8 cellular contexts compared by ENCODE assay signal in genomic region chr1:160675641-160676410, GRCh38. TPM values are rescaled to one million over a fixed set of nuclear protein-coding genes. Genes with fewer than 3 reads are reported as not detected.
DNase-seq lines count a peak whose midpoint lies in the region; ATAC-seq and TF ChIP-seq lines count a peak whose summit lies in the region.

No MANE protein-coding gene starts in this region.

- H3K9me3 ChIP-seq in right lobe of liver = no peaks in the 10 kb centered on the region

- no peak for TF ChIP-seq POLR2A in right lobe of liver (IDR thresholded peaks at IDR 0.05)

- TF ChIP-seq CTCF in coronary artery (IDR thresholded peaks at IDR 0.05) = peak; percentile 72
- TF ChIP-seq CTCF in right lobe of liver (IDR thresholded peaks at IDR 0.05) = peak; percentile 59 to 90 (median 81)

- DNase-seq in DMS153 treated with DMSO at 0.1 percent for 48 hours (lab: John Stamatoyannopoulos, UW; ENCODE audit: unreplicated experiment) = peak; percentile 60
- no peak for DNase-seq in DMS153 (lab: John Stamatoyannopoulos, UW)
- peak; percentile 64 for DNase-seq in NCI-H2227 (lab: John Stamatoyannopoulos, UW; ENCODE audit: unreplicated experiment)
- DNase-seq in activated CD4-positive, alpha-beta T cell treated with anti-CD3 and anti-CD28 coated beads, Interleukin-2, amount 10 ng/mL, durations not matched to agents 24 days and 14 days = peak; percentile 92
- DNase-seq in coronary artery (ENCODE audit: low spot score) = no peak
- DNase-seq in right lobe of liver = peak; percentile 66 to 78 (median 75)
- peak; percentile 59 for DNase-seq in stimulated activated CD8-positive, alpha-beta memory T cell treated with anti-CD3 and anti-CD28 coated beads, Interleukin-15, amount 100 ng/mL, for 1 hour (ENCODE audit: low read depth)

- no peaks in the 10 kb centered on the region for H3K4me1 ChIP-seq in right lobe of liver

- intact Hi-C loops in activated CD4-positive, alpha-beta T cell treated with anti-CD3 and anti-CD28 coated beads, Interleukin-2, amount 10 ng/mL, durations not matched to agents 24 days and 14 days (cut with micrococcal nuclease) = loop anchor here (1.0 kb wide), 1 partner anchor 7 kb away; no protein-coding TSS in a partner anchor
- intact Hi-C loops in right lobe of liver (cut with DNase I) = no loop called here

- peak overlapping the region; percentile 45 for H3K27ac Mint-ChIP-seq in activated CD4-positive, alpha-beta T cell treated with anti-CD3 and anti-CD28 coated beads, Interleukin-2, amount 10 ng/mL, durations not matched to agents 24 days and 14 days

- H3K4me1 Mint-ChIP-seq in activated CD4-positive, alpha-beta T cell treated with anti-CD3 and anti-CD28 coated beads, Interleukin-2, amount 10 ng/mL, durations not matched to agents 24 days and 14 days = peaks cover 49% of the 10 kb centered on the region

- H3K27ac ChIP-seq in coronary artery (no peak overlapping the region), right lobe of liver (no peak overlapping the region)

- no peaks in the 10 kb centered on the region for H3K9me3 Mint-ChIP-seq in activated CD4-positive, alpha-beta T cell treated with anti-CD3 and anti-CD28 coated beads, Interleukin-2, amount 10 ng/mL, durations not matched to agents 24 days and 14 days

- no peak overlapping the region for H3K4me3 Mint-ChIP-seq in activated CD4-positive, alpha-beta T cell treated with anti-CD3 and anti-CD28 coated beads, Interleukin-2, amount 10 ng/mL, durations not matched to agents 24 days and 14 days

- H3K4me3 ChIP-seq in coronary artery = no peak overlapping the region
- no peak overlapping the region for H3K4me3 ChIP-seq in right lobe of liver

- H3K36me3 ChIP-seq in right lobe of liver = no peaks in the 10 kb centered on the region

- WGBS in right lobe of liver (ENCODE audit: insufficient coverage, low coverage, low lambda C conversion rate, missing lambda C conversion rate) = 7% methylated on average over 3 of the region's 6 CpGs

- H3K36me3 Mint-ChIP-seq in activated CD4-positive, alpha-beta T cell treated with anti-CD3 and anti-CD28 coated beads, Interleukin-2, amount 10 ng/mL, durations not matched to agents 24 days and 14 days (ENCODE audit: low read depth) = peaks cover 45% of the 10 kb centered on the region

- H3K27me3 Mint-ChIP-seq in activated CD4-positive, alpha-beta T cell treated with anti-CD3 and anti-CD28 coated beads, Interleukin-2, amount 10 ng/mL, durations not matched to agents 24 days and 14 days = no peaks in the 10 kb centered on the region

- no peaks in the 10 kb centered on the region for H3K27me3 ChIP-seq in right lobe of liver

- ATAC-seq in HG02798 (IDR thresholded peaks at IDR 0.05; ENCODE audit: poor library complexity, unreplicated experiment) (peak; percentile 54), right lobe of liver (peak; percentile 89 to 95 (median 92))

RNA-seq across cellular contexts. Expression of gene SLAMF1, which starts 29.0 kb away (rescaled TPM):
- 113 and 114 TPM in 2 replicates for total RNA-seq in activated CD4-positive, alpha-beta T cell treated with anti-CD3 and anti-CD28 coated beads, Interleukin-2, amount 10 ng/mL, durations not matched to agents 24 days and 14 days
- under 1 TPM; 0.20 to 0.42 (median 0.28) TPM for total RNA-seq in right lobe of liver

RNA-seq across cellular contexts. Expression of gene CD48, which starts 35.8 kb away (rescaled TPM):
- total RNA-seq in activated CD4-positive, alpha-beta T cell treated with anti-CD3 and anti-CD28 coated beads, Interleukin-2, amount 10 ng/mL, durations not matched to agents 24 days and 14 days = 206 and 208 TPM in 2 replicates
- total RNA-seq in right lobe of liver = 1 to 10 TPM in 5 of 6 experiments, under 1 TPM in 1; 0.68 to 5.0 (median 3.4) TPM

Comparison
In these comparisons a context has a peak if more than half of its experiments do, and no peak if none do; other contexts are left out.
1. DNase-seq: peak in DMS153 treated with DMSO at 0.1 percent for 48 hours (single experiment), NCI-H2227 (single experiment), activated CD4-positive, alpha-beta T cell treated with anti-CD3 and anti-CD28 coated beads, Interleukin-2, amount 10 ng/mL, durations not matched to agents 24 days and 14 days (single experiment), right lobe of liver (3 of 3) and stimulated activated CD8-positive, alpha-beta memory T cell treated with anti-CD3 and anti-CD28 coated beads, Interleukin-15, amount 100 ng/mL, for 1 hour (single experiment); none in DMS153 (single experiment) and coronary artery (single experiment).
2. RNA of gene SLAMF1, which starts 29.0 kb away (total RNA-seq): 113 to 114 TPM in activated CD4-positive, alpha-beta T cell treated with anti-CD3 and anti-CD28 coated beads, Interleukin-2, amount 10 ng/mL, durations not matched to agents 24 days and 14 days; 0.20 to 0.42 TPM in right lobe of liver; every median in the first group is over 10 times any median in the second.
3. RNA of gene CD48, which starts 35.8 kb away (total RNA-seq): 206 to 208 TPM in activated CD4-positive, alpha-beta T cell treated with anti-CD3 and anti-CD28 coated beads, Interleukin-2, amount 10 ng/mL, durations not matched to agents 24 days and 14 days; 0.68 to 5.0 TPM in right lobe of liver; every median in the first group is over 10 times any median in the second.